ENCODE assay signal across 19 cellular contexts in the genomic region with DNA sequence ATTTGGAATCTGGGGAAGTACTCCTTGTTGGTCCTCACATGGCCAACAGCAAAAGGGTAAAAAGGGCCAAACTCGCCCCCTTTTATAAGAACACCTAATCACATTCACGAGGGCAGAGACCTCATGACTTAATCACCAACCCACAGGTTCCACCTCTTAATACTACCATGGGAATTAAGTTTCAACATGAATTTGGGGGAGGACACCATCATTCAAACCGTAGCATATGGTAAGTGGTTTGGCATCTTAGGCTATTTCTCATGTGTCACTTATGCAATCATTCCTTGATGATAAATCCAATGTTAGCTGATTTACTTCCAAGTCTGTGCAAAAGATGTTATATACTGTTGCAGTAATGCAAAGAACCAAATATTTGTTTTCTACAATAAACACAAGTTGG.
"Had no signal": no experiment of that assay in that cellular context is flagged by ENCODE, and none has a peak within 500 bp of the region (broad histone marks: within the 10 kb centered on the region; RNA-seq: fewer than 3 reads in every experiment).

No MANE protein-coding gene starts in this region.

- H3K9me3 ChIP-seq: left ventricle myocardium inferior, ovary, right atrium auricular region had no signal

- H3K4me3 ChIP-seq: dorsolateral prefrontal cortex, heart right ventricle, left ventricle myocardium inferior, lung, ovary, right atrium auricular region, smooth muscle cell had no signal

- H3K4me1 ChIP-seq: heart right ventricle, left ventricle myocardium inferior, right atrium auricular region had no signal

- H3K4me3 Mint-ChIP-seq: central memory CD8-positive, alpha-beta T cell; naive B cell; neural crest cell; type B pancreatic cell had no signal

- H3K36me3 Mint-ChIP-seq: naive B cell, type B pancreatic cell had no signal

- H3K4me1 Mint-ChIP-seq: central memory CD8-positive, alpha-beta T cell; naive B cell had no signal

- H3K4me2 ChIP-seq: smooth muscle cell had no signal

- ATAC-seq: esophagus mucosa, heart right ventricle had no signal

- DNase-seq: cortex of kidney; dorsolateral prefrontal cortex; effector CD8-positive, alpha-beta T cell; heart right ventricle; hypothalamus; islet precursor cell; left ventricle myocardium inferior; mesendoderm; naive B cell; ovary; stimulated activated CD4-positive, alpha-beta T cell treated with anti-CD3 and anti-CD28 coated beads, Interleukin-2, amount 100 ng/mL, for 48 hours; stimulated activated naive CD4-positive, alpha-beta T cell treated with Interleukin-2 at 50 U/mL for 16 hours had no signal

- H3K9me3 Mint-ChIP-seq: type B pancreatic cell had no signal

- H3K27ac Mint-ChIP-seq: naive B cell, type B pancreatic cell had no signal

- H3K27ac ChIP-seq: dorsolateral prefrontal cortex, heart right ventricle, left ventricle myocardium inferior, ovary, right atrium auricular region had no signal

- H3K36me3 ChIP-seq: heart right ventricle, left ventricle myocardium inferior, ovary, right atrium auricular region had no signal

- H3K27me3 Mint-ChIP-seq: central memory CD8-positive, alpha-beta T cell had no signal

- H3K27me3 ChIP-seq: heart right ventricle, right atrium auricular region had no signal
